In genomic region chr12:14514154-14514842, GRCh38 we compare ENCODE assay signal across 9 cellular contexts. TPM values are rescaled to one million over a fixed set of nuclear protein-coding genes. Genes with fewer than 3 reads are reported as not detected.
DNase-seq lines count a peak whose midpoint lies in the region; ATAC-seq and TF ChIP-seq lines count a peak whose summit lies in the region.
"Had no signal": no experiment of that assay in that cellular context is flagged by ENCODE, and none has a peak within 500 bp of the region (broad histone marks: within the 10 kb centered on the region; RNA-seq: fewer than 3 reads in every experiment).

No MANE protein-coding gene starts in this region.

- H3K27me3 ChIP-seq in lower lobe of right lung (ENCODE audit: low read depth) = no peaks in the 10 kb centered on the region

- no peak overlapping the region for H3K4me3 ChIP-seq in lower lobe of right lung
- H3K4me3 ChIP-seq: A549 had no signal

- no peak overlapping the region for H3K27ac ChIP-seq in lower lobe of right lung
- H3K27ac ChIP-seq: A549 had no signal

- ATAC-seq in lower lobe of right lung = peak; percentile 93 to 97
- no peak for ATAC-seq in GM19397 (IDR thresholded peaks at IDR 0.05; ENCODE audit: unreplicated experiment)
- no peak for ATAC-seq in GM19328 (IDR thresholded peaks at IDR 0.05; ENCODE audit: unreplicated experiment)

- TF ChIP-seq CTCF in lower lobe of right lung (IDR thresholded peaks at IDR 0.05) = peak; percentile 54

- intact Hi-C loops in lower lobe of right lung (cut with DNase I) = no loop called here

- in situ Hi-C loops in T47D (cut with HindIII; ENCODE audit: low pct_unique_long_range_greater_than_20kb, low sequenced_read_pairs) = no loop called here

- no peaks in the 10 kb centered on the region for H3K9me3 ChIP-seq in lower lobe of right lung
- H3K9me3 ChIP-seq: A549 had no signal

- DNase-seq in DMS 273 (lab: John Stamatoyannopoulos, UW; ENCODE audit: unreplicated experiment) = peak; percentile 49
- DNase-seq in DMS 273 treated with DMSO at 0.1 percent for 48 hours (lab: John Stamatoyannopoulos, UW) = no peak
- DNase-seq in NCI-H2196 (lab: John Stamatoyannopoulos, UW; ENCODE audit: unreplicated experiment) = peak; percentile 42
- peak; percentile 20 to 91 for DNase-seq in T47D (ENCODE audit: low read depth in 1 of 2, low spot score in 1 of 2)
- DNase-seq in lower lobe of right lung = no peak
- DNase-seq in GM19238 (ENCODE audit: insufficient read length, low spot score) = no peak

- no peaks in the 10 kb centered on the region for H3K36me3 ChIP-seq in lower lobe of right lung

- H3K4me1 ChIP-seq in lower lobe of right lung = no peaks in the 10 kb centered on the region
- H3K4me1 ChIP-seq: A549 had no signal

RNA-seq across cellular contexts. Expression of gene PLBD1, which starts 53.4 kb away (rescaled TPM):
- 106 TPM for total RNA-seq in lower lobe of right lung

Comparison
In these comparisons a context has a peak if more than half of its experiments do, and no peak if none do; other contexts are left out.
1. DNase-seq: peak in DMS 273 (single experiment), NCI-H2196 (single experiment) and T47D (2 of 2); none in DMS 273 treated with DMSO at 0.1 percent for 48 hours (single experiment), lower lobe of right lung (single experiment) and GM19238 (single experiment).
2. ATAC-seq: peak in lower lobe of right lung (2 of 2); none in GM19397 (single experiment) and GM19328 (single experiment).